Comparison of ENCODE assay signal across 16 cellular contexts in the genomic region with DNA sequence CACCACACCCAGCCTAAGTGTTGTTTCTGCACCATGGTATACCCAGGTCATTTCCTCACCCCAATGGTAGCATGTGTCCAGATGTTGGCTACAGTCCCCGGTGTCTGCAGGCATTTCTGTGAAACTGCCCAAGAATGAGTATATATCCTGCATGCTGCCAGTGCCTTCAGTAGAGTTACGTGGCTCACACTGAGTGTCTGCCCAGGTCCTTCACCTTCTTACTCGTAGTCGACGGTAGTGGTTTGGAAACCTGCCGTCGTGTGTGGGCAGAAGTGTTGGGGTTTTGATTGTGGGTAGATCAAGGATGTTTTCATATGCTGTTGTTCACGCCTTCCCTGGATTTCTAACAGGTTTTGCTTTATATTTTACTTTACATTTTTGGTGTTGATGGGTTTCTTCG. TPM values are rescaled to one million over a fixed set of nuclear protein-coding genes. Genes with fewer than 3 reads are reported as not detected.
DNase-seq lines count a peak whose midpoint lies in the region; ATAC-seq and TF ChIP-seq lines count a peak whose summit lies in the region.
"Had no signal": no experiment of that assay in that cellular context is flagged by ENCODE, and none has a peak within 500 bp of the region (broad histone marks: within the 10 kb centered on the region; RNA-seq: fewer than 3 reads in every experiment).

No MANE protein-coding gene starts in this region.

- ATAC-seq in central memory CD8-positive, alpha-beta T cell (replicated peaks; ENCODE audit: extremely low read depth, poor library complexity, severe bottlenecking), result peak; percentile 62
- no peak for ATAC-seq in GM21526 (IDR thresholded peaks at IDR 0.05; ENCODE audit: low FRiP score, unreplicated experiment)
- ATAC-seq: Panc1, SK-N-SH treated with all-trans-retinoic acid at 6 μM for 48 hours had no signal

- H3K36me3 ChIP-seq in H7 (replicated peaks; ENCODE audit: control insufficient read depth, insufficient read depth, low read length) (peaks cover 20% of the 10 kb centered on the region), MG63 (peaks cover 9% of the 10 kb centered on the region)

- DNase-seq in RWPE1 (ENCODE audit: low spot score) (no peak), H7 (no peak), MG63 (no peak)
- peak; percentile 39 for DNase-seq in activated CD4-positive, alpha-beta memory T cell treated with anti-CD3 and anti-CD28 coated beads, Interleukin-2, amount 10 ng/mL, durations not matched to agents 7 days and 5 days
- no peak for DNase-seq in central memory CD8-positive, alpha-beta T cell (ENCODE audit: low spot score in 2 of 2)
- peak; percentile 15 to 35 for DNase-seq in stimulated activated CD4-positive, alpha-beta T cell treated with anti-CD3 and anti-CD28 coated beads, Interleukin-2, amount 100 ng/mL, for 48 hours
- DNase-seq: Calu3; central memory CD4-positive, alpha-beta T cell; effector CD8-positive, alpha-beta T cell; islet precursor cell; Karpas-422; nephron progenitor cell; thyroid gland had no signal

- CTCF ChIA-PET in RWPE1 (lab: Yijun Ruan, JAX), result no interaction called here
- CTCF ChIA-PET in activated CD4-positive, alpha-beta memory T cell treated with anti-CD3 and anti-CD28 coated beads, Interleukin-2, amount 10 ng/mL, durations not matched to agents 7 days and 5 days (lab: Charles Lee), result no interaction called here

- H3K27me3 Mint-ChIP-seq in activated CD4-positive, alpha-beta memory T cell treated with anti-CD3 and anti-CD28 coated beads, Interleukin-2, amount 10 ng/mL, durations not matched to agents 7 days and 5 days, result no peaks in the 10 kb centered on the region
- H3K27me3 Mint-ChIP-seq in central memory CD8-positive, alpha-beta T cell, result no peaks in the 10 kb centered on the region

- peak overlapping the region; percentile 9; the same call in 1 of the 2 replicates for H3K27ac ChIP-seq in RWPE1
- H3K27ac ChIP-seq: thyroid gland had no signal

- H3K4me3 Mint-ChIP-seq in activated CD4-positive, alpha-beta memory T cell treated with anti-CD3 and anti-CD28 coated beads, Interleukin-2, amount 10 ng/mL, durations not matched to agents 7 days and 5 days, result no peak overlapping the region
- H3K4me3 Mint-ChIP-seq in central memory CD8-positive, alpha-beta T cell, result no peak overlapping the region
- H3K4me3 Mint-ChIP-seq: nephron progenitor cell had no signal

- TF ChIP-seq CTCF in RWPE1 (conservative IDR thresholded peaks at IDR 0.05; ENCODE audit: low read depth), result no peak

- no peaks in the 10 kb centered on the region for H3K9me3 Mint-ChIP-seq in activated CD4-positive, alpha-beta memory T cell treated with anti-CD3 and anti-CD28 coated beads, Interleukin-2, amount 10 ng/mL, durations not matched to agents 7 days and 5 days
- no peaks in the 10 kb centered on the region for H3K9me3 Mint-ChIP-seq in central memory CD8-positive, alpha-beta T cell
- H3K9me3 Mint-ChIP-seq: nephron progenitor cell had no signal

- H3K27me3 ChIP-seq in H7 (ENCODE audit: control insufficient read depth, insufficient read depth, low read length) (no peaks in the 10 kb centered on the region), MG63 (no peaks in the 10 kb centered on the region)
- H3K27me3 ChIP-seq: thyroid gland had no signal

- peak overlapping the region; percentile 62 for H3K27ac Mint-ChIP-seq in activated CD4-positive, alpha-beta memory T cell treated with anti-CD3 and anti-CD28 coated beads, Interleukin-2, amount 10 ng/mL, durations not matched to agents 7 days and 5 days
- peak overlapping the region; percentile 35 for H3K27ac Mint-ChIP-seq in central memory CD8-positive, alpha-beta T cell (ENCODE audit: low read depth)
- H3K27ac Mint-ChIP-seq: nephron progenitor cell had no signal

- no peak overlapping the region for H3K4me3 ChIP-seq in H7 (ENCODE audit: insufficient read depth, low read depth, low read length)
- H3K4me3 ChIP-seq in MG63, result no peak overlapping the region
- H3K4me3 ChIP-seq: thyroid gland had no signal

- POLR2A ChIA-PET in RWPE1 (lab: Yijun Ruan, JAX; ENCODE audit: low non-redundant PET), result no interaction called here
- POLR2A ChIA-PET in activated CD4-positive, alpha-beta memory T cell treated with anti-CD3 and anti-CD28 coated beads, Interleukin-2, amount 10 ng/mL, durations not matched to agents 7 days and 5 days (lab: Charles Lee), result interaction anchor here (1.1 to 1.3 kb wide), 2 partner anchors 17 to 18 kb away, joined by 3 to 4 read pairs; partner anchors contain the start of gene TCF25

- H3K4me1 Mint-ChIP-seq in activated CD4-positive, alpha-beta memory T cell treated with anti-CD3 and anti-CD28 coated beads, Interleukin-2, amount 10 ng/mL, durations not matched to agents 7 days and 5 days, result peaks cover 12% of the 10 kb centered on the region
- peaks cover 16% of the 10 kb centered on the region for H3K4me1 Mint-ChIP-seq in central memory CD8-positive, alpha-beta T cell
- H3K4me1 Mint-ChIP-seq: nephron progenitor cell had no signal

- no peaks in the 10 kb centered on the region for H3K9me3 ChIP-seq in MG63
- H3K9me3 ChIP-seq: thyroid gland had no signal

- peaks cover 48% of the 10 kb centered on the region for H3K36me3 Mint-ChIP-seq in activated CD4-positive, alpha-beta memory T cell treated with anti-CD3 and anti-CD28 coated beads, Interleukin-2, amount 10 ng/mL, durations not matched to agents 7 days and 5 days (ENCODE audit: low read depth)
- H3K36me3 Mint-ChIP-seq in central memory CD8-positive, alpha-beta T cell (ENCODE audit: insufficient read depth), result peaks cover 72% of the 10 kb centered on the region

RNA-seq across cellular contexts. Expression of gene TCF25, which starts 16.8 kb away (rescaled TPM):
- total RNA-seq in activated CD4-positive, alpha-beta memory T cell treated with anti-CD3 and anti-CD28 coated beads, Interleukin-2, amount 10 ng/mL, durations not matched to agents 7 days and 5 days, result 100 to 1,000 TPM; 167 to 192 TPM
- total RNA-seq in H7 (2014; rRNA removed; shearing (Covaris generic)), result 70.5 and 71.8 TPM in 2 replicates
- 53.2 and 71.3 TPM in 2 replicates for total RNA-seq in MG63 (2014; rRNA removed; shearing (Covaris generic); ENCODE audit: low replicate concordance)

RNA-seq across cellular contexts. Expression of gene MC1R, which starts 28.5 kb away (rescaled TPM):
- 1 to 10 TPM; 3.6 to 4.1 TPM for total RNA-seq in activated CD4-positive, alpha-beta memory T cell treated with anti-CD3 and anti-CD28 coated beads, Interleukin-2, amount 10 ng/mL, durations not matched to agents 7 days and 5 days
- 5.6 and 6.5 TPM in 2 replicates for total RNA-seq in H7 (2014; rRNA removed; shearing (Covaris generic))
- total RNA-seq in MG63 (2014; rRNA removed; shearing (Covaris generic); ENCODE audit: low replicate concordance), result 12.1 and 21.1 TPM in 2 replicates

RNA-seq across cellular contexts. Expression of gene TUBB3, which starts 32.9 kb away (rescaled TPM):
- 1 to 10 TPM; 3.6 to 4.0 TPM for total RNA-seq in activated CD4-positive, alpha-beta memory T cell treated with anti-CD3 and anti-CD28 coated beads, Interleukin-2, amount 10 ng/mL, durations not matched to agents 7 days and 5 days
- 390 and 607 TPM in 2 replicates for total RNA-seq in H7 (2014; rRNA removed; shearing (Covaris generic))
- 803 and 1,289 TPM in 2 replicates for total RNA-seq in MG63 (2014; rRNA removed; shearing (Covaris generic); ENCODE audit: low replicate concordance)

RNA-seq across cellular contexts. Expression of gene DEF8, which starts 58.4 kb away (rescaled TPM):
- 10 to 100 TPM; 33.1 to 33.6 TPM for total RNA-seq in activated CD4-positive, alpha-beta memory T cell treated with anti-CD3 and anti-CD28 coated beads, Interleukin-2, amount 10 ng/mL, durations not matched to agents 7 days and 5 days
- 65.0 and 67.2 TPM in 2 replicates for total RNA-seq in H7 (2014; rRNA removed; shearing (Covaris generic))
- total RNA-seq in MG63 (2014; rRNA removed; shearing (Covaris generic); ENCODE audit: low replicate concordance), result 357 and 571 TPM in 2 replicates

Comparison
In these comparisons a context has a peak if more than half of its experiments do, and no peak if none do; other contexts are left out.
1. DNase-seq: peak in activated CD4-positive, alpha-beta memory T cell treated with anti-CD3 and anti-CD28 coated beads, Interleukin-2, amount 10 ng/mL, durations not matched to agents 7 days and 5 days (single experiment) and stimulated activated CD4-positive, alpha-beta T cell treated with anti-CD3 and anti-CD28 coated beads, Interleukin-2, amount 100 ng/mL, for 48 hours (2 of 2); none in RWPE1 (single experiment), central memory CD8-positive, alpha-beta T cell (0 of 2), H7 (single experiment) and MG63 (single experiment).
2. RNA of gene TUBB3, which starts 32.9 kb away (total RNA-seq): 803 to 1,289 TPM in MG63 and 390 to 607 TPM in H7; 3.6 to 4.0 TPM in activated CD4-positive, alpha-beta memory T cell treated with anti-CD3 and anti-CD28 coated beads, Interleukin-2, amount 10 ng/mL, durations not matched to agents 7 days and 5 days; every median in the first group is over 10 times any median in the second.